Comparison of ENCODE assay signal across 1 cellular context in the genomic region with DNA sequence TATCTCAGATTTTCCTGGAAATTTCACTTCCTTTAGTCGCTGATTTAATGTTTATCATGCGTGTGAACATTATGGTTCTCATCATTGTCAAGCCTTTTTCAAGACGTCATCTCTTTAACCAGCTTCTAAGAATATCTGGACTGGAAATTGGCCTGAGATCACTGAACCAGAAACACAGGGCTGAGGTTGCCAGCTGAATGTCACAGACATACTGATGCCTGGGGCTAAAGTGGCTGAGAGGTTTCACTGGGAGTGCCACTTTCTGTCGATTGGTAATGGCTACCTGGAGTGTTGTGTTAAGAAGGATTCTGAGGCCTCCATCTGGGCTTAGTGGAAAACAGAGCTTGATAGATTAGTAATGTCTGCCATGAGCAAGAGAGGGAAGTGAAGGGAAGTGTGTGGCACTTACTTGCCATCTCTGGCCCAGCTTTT.
TF ChIP-seq lines count a peak whose summit lies in the region.

No MANE protein-coding gene starts in this region.

TF ChIP-seq in K562, 482 proteins besides CTCF, POLR2A, EP300 and RAD21 (continues in another document):
- TF ChIP-seq ZNF436 (CRISPR knock-in tag; IDR thresholded peaks at IDR 0.05) (no peak), CEBPG (CRISPR knock-in tag; IDR thresholded peaks at IDR 0.05) (no peak), CEBPG (tag; conservative IDR thresholded peaks at IDR 0.05 in 1 of 2, IDR thresholded peaks at IDR 0.05 in 1 of 2) (no peak), POLR3G (IDR thresholded peaks at IDR 0.05; ENCODE audit: extremely low read depth, insufficient read length, insufficient replicate concordance) (no peak), HLTF (IDR thresholded peaks at IDR 0.05) (0 out of 2 replicates have a peak, but pooled peaks have one; percentile 65), ADNP (tag; IDR thresholded peaks at IDR 0.05) (peak; percentile 50; the same call in 1 of the 2 replicates), MIER1 (IDR thresholded peaks at IDR 0.05; ENCODE audit: low read depth) (no peak), FUS (optimal IDR thresholded peaks at IDR 0.05; ENCODE audit: low read depth, low read length) (no peak), SIN3A (IDR thresholded peaks at IDR 0.05; ENCODE audit: borderline replicate concordance in 2 of 2, control insufficient read depth in 1 of 2, low read depth in 2 of 2, low read length in 2 of 2) (no peak), BCOR (IDR thresholded peaks at IDR 0.05) (peak; percentile 67; the same call in 1 of the 2 replicates), ZNF384 (IDR thresholded peaks at IDR 0.05; ENCODE audit: low read depth, low read length) (no peak), ZNF217 (CRISPR knock-in tag; IDR thresholded peaks at IDR 0.05) (no peak), BRCA1 (IDR thresholded peaks at IDR 0.05) (no peak), BRCA1 (CRISPR knock-in tag; IDR thresholded peaks at IDR 0.05) (no peak), ZNF133 (CRISPR knock-in tag; IDR thresholded peaks at IDR 0.05) (no peak), RFX7 (CRISPR knock-in tag; IDR thresholded peaks at IDR 0.05) (no peak), SMARCE1 (IDR thresholded peaks at IDR 0.05) (no peak), POLR2G (IDR thresholded peaks at IDR 0.05; ENCODE audit: low read depth, low read length) (no peak), DACH1 (IDR thresholded peaks at IDR 0.05; ENCODE audit: partially characterized antibody) (no peak), SP2 (IDR thresholded peaks at IDR 0.05; ENCODE audit: extremely low read depth, low read depth, low read length, poor library complexity, severe bottlenecking) (no peak), ZBTB17 (CRISPR knock-in tag; IDR thresholded peaks at IDR 0.05) (peak; percentile 98), CTBP1 (IDR thresholded peaks at IDR 0.05; ENCODE audit: borderline replicate concordance) (no peak), SRSF7 (optimal IDR thresholded peaks at IDR 0.05; ENCODE audit: low read depth, low read length) (no peak), FOXA1 (IDR thresholded peaks at IDR 0.05; ENCODE audit: borderline replicate concordance) (no peak), POLR2H (tag; IDR thresholded peaks at IDR 0.05; ENCODE audit: low read depth) (no peak), MAFK (IDR thresholded peaks at IDR 0.05; ENCODE audit: low read length) (no peak), XRCC5 (IDR thresholded peaks at IDR 0.05; ENCODE audit: low read depth, low read length) (no peak), PTBP1 (IDR thresholded peaks at IDR 0.05; ENCODE audit: low read depth, low read length) (0 out of 2 replicates have a peak, but pooled peaks have one; percentile 55), FOXA3 (CRISPR knock-in tag; conservative IDR thresholded peaks at IDR 0.05 in 1 of 2, IDR thresholded peaks at IDR 0.05 in 1 of 2) (no peak), FOXK1 (CRISPR knock-in tag; IDR thresholded peaks at IDR 0.05; ENCODE audit: borderline replicate concordance) (no peak), ASH1L (IDR thresholded peaks at IDR 0.05; ENCODE audit: borderline replicate concordance, low read depth, partially characterized antibody) (no peak), ZNF561 (CRISPR knock-in tag; conservative IDR thresholded peaks at IDR 0.05) (no peak), NUFIP1 (IDR thresholded peaks at IDR 0.05; ENCODE audit: partially characterized antibody) (no peak)
- TF ChIP-seq, protein P1, sequence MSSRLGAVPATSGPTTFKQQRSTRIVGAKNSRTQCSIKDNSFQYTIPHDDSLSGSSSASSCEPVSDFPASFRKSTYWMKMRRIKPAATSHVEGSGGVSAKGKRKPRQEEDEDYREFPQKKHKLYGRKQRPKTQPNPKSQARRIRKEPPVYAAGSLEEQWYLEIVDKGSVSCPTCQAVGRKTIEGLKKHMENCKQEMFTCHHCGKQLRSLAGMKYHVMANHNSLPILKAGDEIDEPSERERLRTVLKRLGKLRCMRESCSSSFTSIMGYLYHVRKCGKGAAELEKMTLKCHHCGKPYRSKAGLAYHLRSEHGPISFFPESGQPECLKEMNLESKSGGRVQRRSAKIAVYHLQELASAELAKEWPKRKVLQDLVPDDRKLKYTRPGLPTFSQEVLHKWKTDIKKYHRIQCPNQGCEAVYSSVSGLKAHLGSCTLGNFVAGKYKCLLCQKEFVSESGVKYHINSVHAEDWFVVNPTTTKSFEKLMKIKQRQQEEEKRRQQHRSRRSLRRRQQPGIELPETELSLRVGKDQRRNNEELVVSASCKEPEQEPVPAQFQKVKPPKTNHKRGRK (tag; IDR thresholded peaks at IDR 0.05) = no peak
- TF ChIP-seq, protein P2, sequence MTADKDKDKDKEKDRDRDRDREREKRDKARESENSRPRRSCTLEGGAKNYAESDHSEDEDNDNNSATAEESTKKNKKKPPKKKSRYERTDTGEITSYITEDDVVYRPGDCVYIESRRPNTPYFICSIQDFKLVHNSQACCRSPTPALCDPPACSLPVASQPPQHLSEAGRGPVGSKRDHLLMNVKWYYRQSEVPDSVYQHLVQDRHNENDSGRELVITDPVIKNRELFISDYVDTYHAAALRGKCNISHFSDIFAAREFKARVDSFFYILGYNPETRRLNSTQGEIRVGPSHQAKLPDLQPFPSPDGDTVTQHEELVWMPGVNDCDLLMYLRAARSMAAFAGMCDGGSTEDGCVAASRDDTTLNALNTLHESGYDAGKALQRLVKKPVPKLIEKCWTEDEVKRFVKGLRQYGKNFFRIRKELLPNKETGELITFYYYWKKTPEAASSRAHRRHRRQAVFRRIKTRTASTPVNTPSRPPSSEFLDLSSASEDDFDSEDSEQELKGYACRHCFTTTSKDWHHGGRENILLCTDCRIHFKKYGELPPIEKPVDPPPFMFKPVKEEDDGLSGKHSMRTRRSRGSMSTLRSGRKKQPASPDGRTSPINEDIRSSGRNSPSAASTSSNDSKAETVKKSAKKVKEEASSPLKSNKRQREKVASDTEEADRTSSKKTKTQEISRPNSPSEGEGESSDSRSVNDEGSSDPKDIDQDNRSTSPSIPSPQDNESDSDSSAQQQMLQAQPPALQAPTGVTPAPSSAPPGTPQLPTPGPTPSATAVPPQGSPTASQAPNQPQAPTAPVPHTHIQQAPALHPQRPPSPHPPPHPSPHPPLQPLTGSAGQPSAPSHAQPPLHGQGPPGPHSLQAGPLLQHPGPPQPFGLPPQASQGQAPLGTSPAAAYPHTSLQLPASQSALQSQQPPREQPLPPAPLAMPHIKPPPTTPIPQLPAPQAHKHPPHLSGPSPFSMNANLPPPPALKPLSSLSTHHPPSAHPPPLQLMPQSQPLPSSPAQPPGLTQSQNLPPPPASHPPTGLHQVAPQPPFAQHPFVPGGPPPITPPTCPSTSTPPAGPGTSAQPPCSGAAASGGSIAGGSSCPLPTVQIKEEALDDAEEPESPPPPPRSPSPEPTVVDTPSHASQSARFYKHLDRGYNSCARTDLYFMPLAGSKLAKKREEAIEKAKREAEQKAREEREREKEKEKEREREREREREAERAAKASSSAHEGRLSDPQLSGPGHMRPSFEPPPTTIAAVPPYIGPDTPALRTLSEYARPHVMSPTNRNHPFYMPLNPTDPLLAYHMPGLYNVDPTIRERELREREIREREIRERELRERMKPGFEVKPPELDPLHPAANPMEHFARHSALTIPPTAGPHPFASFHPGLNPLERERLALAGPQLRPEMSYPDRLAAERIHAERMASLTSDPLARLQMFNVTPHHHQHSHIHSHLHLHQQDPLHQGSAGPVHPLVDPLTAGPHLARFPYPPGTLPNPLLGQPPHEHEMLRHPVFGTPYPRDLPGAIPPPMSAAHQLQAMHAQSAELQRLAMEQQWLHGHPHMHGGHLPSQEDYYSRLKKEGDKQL (CRISPR knock-in tag; IDR thresholded peaks at IDR 0.05; ENCODE audit: borderline replicate concordance) = no peak
- TF ChIP-seq, protein P3, sequence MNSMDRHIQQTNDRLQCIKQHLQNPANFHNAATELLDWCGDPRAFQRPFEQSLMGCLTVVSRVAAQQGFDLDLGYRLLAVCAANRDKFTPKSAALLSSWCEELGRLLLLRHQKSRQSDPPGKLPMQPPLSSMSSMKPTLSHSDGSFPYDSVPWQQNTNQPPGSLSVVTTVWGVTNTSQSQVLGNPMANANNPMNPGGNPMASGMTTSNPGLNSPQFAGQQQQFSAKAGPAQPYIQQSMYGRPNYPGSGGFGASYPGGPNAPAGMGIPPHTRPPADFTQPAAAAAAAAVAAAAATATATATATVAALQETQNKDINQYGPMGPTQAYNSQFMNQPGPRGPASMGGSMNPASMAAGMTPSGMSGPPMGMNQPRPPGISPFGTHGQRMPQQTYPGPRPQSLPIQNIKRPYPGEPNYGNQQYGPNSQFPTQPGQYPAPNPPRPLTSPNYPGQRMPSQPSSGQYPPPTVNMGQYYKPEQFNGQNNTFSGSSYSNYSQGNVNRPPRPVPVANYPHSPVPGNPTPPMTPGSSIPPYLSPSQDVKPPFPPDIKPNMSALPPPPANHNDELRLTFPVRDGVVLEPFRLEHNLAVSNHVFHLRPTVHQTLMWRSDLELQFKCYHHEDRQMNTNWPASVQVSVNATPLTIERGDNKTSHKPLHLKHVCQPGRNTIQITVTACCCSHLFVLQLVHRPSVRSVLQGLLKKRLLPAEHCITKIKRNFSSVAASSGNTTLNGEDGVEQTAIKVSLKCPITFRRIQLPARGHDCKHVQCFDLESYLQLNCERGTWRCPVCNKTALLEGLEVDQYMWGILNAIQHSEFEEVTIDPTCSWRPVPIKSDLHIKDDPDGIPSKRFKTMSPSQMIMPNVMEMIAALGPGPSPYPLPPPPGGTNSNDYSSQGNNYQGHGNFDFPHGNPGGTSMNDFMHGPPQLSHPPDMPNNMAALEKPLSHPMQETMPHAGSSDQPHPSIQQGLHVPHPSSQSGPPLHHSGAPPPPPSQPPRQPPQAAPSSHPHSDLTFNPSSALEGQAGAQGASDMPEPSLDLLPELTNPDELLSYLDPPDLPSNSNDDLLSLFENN (IDR thresholded peaks at IDR 0.05; ENCODE audit: low read depth in 2 of 2, low read length in 2 of 2) = peak in 1 of 2 experiments; percentile 75; a peak in 2 of 4 replicates
- TF ChIP-seq, protein P4, sequence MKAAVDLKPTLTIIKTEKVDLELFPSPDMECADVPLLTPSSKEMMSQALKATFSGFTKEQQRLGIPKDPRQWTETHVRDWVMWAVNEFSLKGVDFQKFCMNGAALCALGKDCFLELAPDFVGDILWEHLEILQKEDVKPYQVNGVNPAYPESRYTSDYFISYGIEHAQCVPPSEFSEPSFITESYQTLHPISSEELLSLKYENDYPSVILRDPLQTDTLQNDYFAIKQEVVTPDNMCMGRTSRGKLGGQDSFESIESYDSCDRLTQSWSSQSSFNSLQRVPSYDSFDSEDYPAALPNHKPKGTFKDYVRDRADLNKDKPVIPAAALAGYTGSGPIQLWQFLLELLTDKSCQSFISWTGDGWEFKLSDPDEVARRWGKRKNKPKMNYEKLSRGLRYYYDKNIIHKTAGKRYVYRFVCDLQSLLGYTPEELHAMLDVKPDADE (conservative IDR thresholded peaks at IDR 0.05; ENCODE audit: control insufficient read depth, low read depth, low read length) = no peak
- TF ChIP-seq, protein P5, sequence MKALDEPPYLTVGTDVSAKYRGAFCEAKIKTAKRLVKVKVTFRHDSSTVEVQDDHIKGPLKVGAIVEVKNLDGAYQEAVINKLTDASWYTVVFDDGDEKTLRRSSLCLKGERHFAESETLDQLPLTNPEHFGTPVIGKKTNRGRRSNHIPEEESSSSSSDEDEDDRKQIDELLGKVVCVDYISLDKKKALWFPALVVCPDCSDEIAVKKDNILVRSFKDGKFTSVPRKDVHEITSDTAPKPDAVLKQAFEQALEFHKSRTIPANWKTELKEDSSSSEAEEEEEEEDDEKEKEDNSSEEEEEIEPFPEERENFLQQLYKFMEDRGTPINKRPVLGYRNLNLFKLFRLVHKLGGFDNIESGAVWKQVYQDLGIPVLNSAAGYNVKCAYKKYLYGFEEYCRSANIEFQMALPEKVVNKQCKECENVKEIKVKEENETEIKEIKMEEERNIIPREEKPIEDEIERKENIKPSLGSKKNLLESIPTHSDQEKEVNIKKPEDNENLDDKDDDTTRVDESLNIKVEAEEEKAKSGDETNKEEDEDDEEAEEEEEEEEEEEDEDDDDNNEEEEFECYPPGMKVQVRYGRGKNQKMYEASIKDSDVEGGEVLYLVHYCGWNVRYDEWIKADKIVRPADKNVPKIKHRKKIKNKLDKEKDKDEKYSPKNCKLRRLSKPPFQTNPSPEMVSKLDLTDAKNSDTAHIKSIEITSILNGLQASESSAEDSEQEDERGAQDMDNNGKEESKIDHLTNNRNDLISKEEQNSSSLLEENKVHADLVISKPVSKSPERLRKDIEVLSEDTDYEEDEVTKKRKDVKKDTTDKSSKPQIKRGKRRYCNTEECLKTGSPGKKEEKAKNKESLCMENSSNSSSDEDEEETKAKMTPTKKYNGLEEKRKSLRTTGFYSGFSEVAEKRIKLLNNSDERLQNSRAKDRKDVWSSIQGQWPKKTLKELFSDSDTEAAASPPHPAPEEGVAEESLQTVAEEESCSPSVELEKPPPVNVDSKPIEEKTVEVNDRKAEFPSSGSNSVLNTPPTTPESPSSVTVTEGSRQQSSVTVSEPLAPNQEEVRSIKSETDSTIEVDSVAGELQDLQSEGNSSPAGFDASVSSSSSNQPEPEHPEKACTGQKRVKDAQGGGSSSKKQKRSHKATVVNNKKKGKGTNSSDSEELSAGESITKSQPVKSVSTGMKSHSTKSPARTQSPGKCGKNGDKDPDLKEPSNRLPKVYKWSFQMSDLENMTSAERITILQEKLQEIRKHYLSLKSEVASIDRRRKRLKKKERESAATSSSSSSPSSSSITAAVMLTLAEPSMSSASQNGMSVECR (CRISPR knock-in tag; IDR thresholded peaks at IDR 0.05) = no peak
- TF ChIP-seq, protein P6, sequence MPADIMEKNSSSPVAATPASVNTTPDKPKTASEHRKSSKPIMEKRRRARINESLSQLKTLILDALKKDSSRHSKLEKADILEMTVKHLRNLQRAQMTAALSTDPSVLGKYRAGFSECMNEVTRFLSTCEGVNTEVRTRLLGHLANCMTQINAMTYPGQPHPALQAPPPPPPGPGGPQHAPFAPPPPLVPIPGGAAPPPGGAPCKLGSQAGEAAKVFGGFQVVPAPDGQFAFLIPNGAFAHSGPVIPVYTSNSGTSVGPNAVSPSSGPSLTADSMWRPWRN (IDR thresholded peaks at IDR 0.05; ENCODE audit: low read depth) = no peak
- TF ChIP-seq, protein P7, sequence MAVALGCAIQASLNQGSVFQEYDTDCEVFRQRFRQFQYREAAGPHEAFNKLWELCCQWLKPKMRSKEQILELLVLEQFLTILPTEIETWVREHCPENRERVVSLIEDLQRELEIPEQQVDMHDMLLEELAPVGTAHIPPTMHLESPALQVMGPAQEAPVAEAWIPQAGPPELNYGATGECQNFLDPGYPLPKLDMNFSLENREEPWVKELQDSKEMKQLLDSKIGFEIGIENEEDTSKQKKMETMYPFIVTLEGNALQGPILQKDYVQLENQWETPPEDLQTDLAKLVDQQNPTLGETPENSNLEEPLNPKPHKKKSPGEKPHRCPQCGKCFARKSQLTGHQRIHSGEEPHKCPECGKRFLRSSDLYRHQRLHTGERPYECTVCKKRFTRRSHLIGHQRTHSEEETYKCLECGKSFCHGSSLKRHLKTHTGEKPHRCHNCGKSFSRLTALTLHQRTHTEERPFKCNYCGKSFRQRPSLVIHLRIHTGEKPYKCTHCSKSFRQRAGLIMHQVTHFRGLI (CRISPR knock-in tag; IDR thresholded peaks at IDR 0.05) = no peak
- TF ChIP-seq, protein P8, sequence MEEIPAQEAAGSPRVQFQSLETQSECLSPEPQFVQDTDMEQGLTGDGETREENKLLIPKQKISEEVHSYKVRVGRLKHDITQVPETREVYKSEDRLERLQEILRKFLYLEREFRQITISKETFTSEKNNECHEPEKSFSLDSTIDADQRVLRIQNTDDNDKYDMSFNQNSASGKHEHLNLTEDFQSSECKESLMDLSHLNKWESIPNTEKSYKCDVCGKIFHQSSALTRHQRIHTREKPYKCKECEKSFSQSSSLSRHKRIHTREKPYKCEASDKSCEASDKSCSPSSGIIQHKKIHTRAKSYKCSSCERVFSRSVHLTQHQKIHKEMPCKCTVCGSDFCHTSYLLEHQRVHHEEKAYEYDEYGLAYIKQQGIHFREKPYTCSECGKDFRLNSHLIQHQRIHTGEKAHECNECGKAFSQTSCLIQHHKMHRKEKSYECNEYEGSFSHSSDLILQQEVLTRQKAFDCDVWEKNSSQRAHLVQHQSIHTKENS (CRISPR knock-in tag; IDR thresholded peaks at IDR 0.05) = no peak
